Comparison of ENCODE assay signal across 7 cellular contexts in the genomic region with DNA sequence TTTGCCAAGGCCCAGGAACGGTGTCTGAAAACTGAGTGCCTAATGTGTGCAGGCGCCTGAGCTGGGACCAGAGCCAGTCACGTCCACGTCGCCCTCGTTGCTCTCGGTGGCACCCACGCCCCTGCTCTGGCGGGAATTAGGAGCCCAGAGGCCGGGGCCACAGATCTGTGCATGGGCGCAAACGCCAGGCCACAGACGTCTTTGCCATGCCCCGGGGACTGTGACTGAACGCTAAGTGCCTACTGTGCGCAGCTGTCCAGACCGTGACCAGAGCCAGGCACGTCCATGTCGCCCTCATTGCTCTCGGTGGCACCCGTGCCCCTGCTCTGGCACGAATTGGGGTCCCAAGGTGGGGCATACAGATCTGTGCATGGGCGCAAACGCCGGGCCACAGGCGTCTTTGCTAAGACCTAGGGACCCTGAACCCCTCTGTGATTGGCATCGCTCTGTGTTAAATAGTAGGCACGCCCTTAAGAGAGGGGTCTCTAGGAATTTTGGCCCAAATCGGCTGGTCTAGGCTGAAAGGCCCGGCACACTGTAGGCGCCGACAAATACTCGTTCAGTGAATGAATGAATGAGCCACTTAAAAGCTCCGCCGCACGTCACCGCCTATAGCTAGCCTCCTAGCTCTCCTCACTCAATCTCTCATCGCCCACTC. TPM values are rescaled to one million over a fixed set of nuclear protein-coding genes. Genes with fewer than 3 reads are reported as not detected.
DNase-seq lines count a peak whose midpoint lies in the region; ATAC-seq and TF ChIP-seq lines count a peak whose summit lies in the region.

No MANE protein-coding gene starts in this region.

- no peak for ATAC-seq in HG03571 (IDR thresholded peaks at IDR 0.05; ENCODE audit: unreplicated experiment)

- H3K36me3 ChIP-seq in HUES64 (ENCODE audit: insufficient read depth, low read length) (no peaks in the 10 kb centered on the region), iPS-18a (ENCODE audit: control insufficient read depth, low read depth, low read length) (no peaks in the 10 kb centered on the region), stomach (peaks cover 0 to 4% (median 1%) of the 10 kb centered on the region in 4 donors)

- no peak for TF ChIP-seq EP300 in stomach (IDR thresholded peaks at IDR 0.05)

- DNase-seq in activated T-helper 1 cell treated with anti-CD3 and anti-CD28 coated beads, Interleukin-12 subunit alpha, Interleukin-12 subunit beta, Interleukin-2, Interleukin-4 antibody, amounts not matched to agents 30 ng/mL and 10 ng/mL and 1 ng/mL, durations not matched to agents 14 hours and 24 hours and 36 hours (ENCODE audit: low spot score): no peak
- DNase-seq in stomach (no peak), EL (no peak), HUDEP-2 (lab: John Stamatoyannopoulos, UW; ENCODE audit: unreplicated experiment in 76 of 76) (no peak)

- H3K4me1 ChIP-seq in HUES64 (ENCODE audit: insufficient read depth, low read length) (0 out of 2 replicates have a peak, but pooled peaks cover 15% of the 10 kb centered on the region), iPS-18a (ENCODE audit: control insufficient read depth, low read depth, low read length) (peaks cover 14% of the 10 kb centered on the region), stomach (peaks cover 54 to 75% (median 73%) of the 10 kb centered on the region in 4 donors)

- no peak for TF ChIP-seq CTCF in stomach (IDR thresholded peaks at IDR 0.05)

- no peaks in the 10 kb centered on the region for H3K9me3 ChIP-seq in HUES64 (ENCODE audit: insufficient read depth, low read depth, low read length)
- H3K9me3 ChIP-seq in iPS-18a (ENCODE audit: control insufficient read depth, low read depth, low read length): no peaks in the 10 kb centered on the region
- no peaks in the 10 kb centered on the region for H3K9me3 ChIP-seq in stomach

- peak overlapping the region; percentile 98 for H3K27ac Mint-ChIP-seq in activated T-helper 1 cell treated with anti-CD3 and anti-CD28 coated beads, Interleukin-12 subunit alpha, Interleukin-12 subunit beta, Interleukin-2, Interleukin-4 antibody, amounts not matched to agents 30 ng/mL and 10 ng/mL and 1 ng/mL, durations not matched to agents 14 hours and 24 hours and 36 hours

- TF ChIP-seq POLR2A in stomach (IDR thresholded peaks at IDR 0.05): no peak

- peak overlapping the region; percentile 94 for H3K4me3 Mint-ChIP-seq in activated T-helper 1 cell treated with anti-CD3 and anti-CD28 coated beads, Interleukin-12 subunit alpha, Interleukin-12 subunit beta, Interleukin-2, Interleukin-4 antibody, amounts not matched to agents 30 ng/mL and 10 ng/mL and 1 ng/mL, durations not matched to agents 14 hours and 24 hours and 36 hours

- peak overlapping the region; percentile 98 for H3K9ac ChIP-seq in HUES64 (ENCODE audit: low read depth, low read length)
- peak overlapping the region; percentile 79 for H3K9ac ChIP-seq in iPS-18a (ENCODE audit: low read length)

- H3K27ac ChIP-seq in HUES64 (ENCODE audit: low read depth, low read length) (peak overlapping the region; percentile 94), iPS-18a (ENCODE audit: low read length) (peak overlapping the region; percentile 82), stomach (peak overlapping the region; percentile 88 to 99 (median 99))

- H3K27me3 ChIP-seq in HUES64 (ENCODE audit: insufficient read depth, low read length): no peaks in the 10 kb centered on the region
- no peaks in the 10 kb centered on the region for H3K27me3 ChIP-seq in iPS-18a (ENCODE audit: control insufficient read depth, insufficient read depth, low read length)
- H3K27me3 ChIP-seq in stomach: no peaks in the 10 kb centered on the region

- intact Hi-C loops in activated T-helper 1 cell treated with anti-CD3 and anti-CD28 coated beads, Interleukin-12 subunit alpha, Interleukin-12 subunit beta, Interleukin-2, Interleukin-4 antibody, amounts not matched to agents 30 ng/mL and 10 ng/mL and 1 ng/mL, durations not matched to agents 14 hours and 24 hours and 36 hours (cut with micrococcal nuclease): loop anchor here (1.0 to 5.0 kb wide), 12 partner anchors 9 to 363 kb away; a partner anchor contains a TSS
- intact Hi-C loops in stomach (cut with DNase I; ENCODE audit: low total_unique reads): no loop called here

- H3K27me3 Mint-ChIP-seq in activated T-helper 1 cell treated with anti-CD3 and anti-CD28 coated beads, Interleukin-12 subunit alpha, Interleukin-12 subunit beta, Interleukin-2, Interleukin-4 antibody, amounts not matched to agents 30 ng/mL and 10 ng/mL and 1 ng/mL, durations not matched to agents 14 hours and 24 hours and 36 hours (ENCODE audit: insufficient read depth): peaks cover 2% of the 10 kb centered on the region

- H3K36me3 Mint-ChIP-seq in activated T-helper 1 cell treated with anti-CD3 and anti-CD28 coated beads, Interleukin-12 subunit alpha, Interleukin-12 subunit beta, Interleukin-2, Interleukin-4 antibody, amounts not matched to agents 30 ng/mL and 10 ng/mL and 1 ng/mL, durations not matched to agents 14 hours and 24 hours and 36 hours (ENCODE audit: low read depth): no peaks in the 10 kb centered on the region

- 89% methylated on average over 38 of the region's 38 CpGs for WGBS in HUES64
- 74 to 80% (median 78%) methylated on average over 36 to 38 of the region's 38 CpGs for WGBS in stomach, 5 donors

- H3K4me3 ChIP-seq in HUES64 (ENCODE audit: low read length) (peak overlapping the region; percentile 94), iPS-18a (ENCODE audit: low read length) (peak overlapping the region; percentile 92), stomach (peak overlapping the region; percentile 92 to 100 (median 96))

- H3K4me1 Mint-ChIP-seq in activated T-helper 1 cell treated with anti-CD3 and anti-CD28 coated beads, Interleukin-12 subunit alpha, Interleukin-12 subunit beta, Interleukin-2, Interleukin-4 antibody, amounts not matched to agents 30 ng/mL and 10 ng/mL and 1 ng/mL, durations not matched to agents 14 hours and 24 hours and 36 hours (ENCODE audit: low read depth): peaks cover 16% of the 10 kb centered on the region

- no peaks in the 10 kb centered on the region for H3K9me3 Mint-ChIP-seq in activated T-helper 1 cell treated with anti-CD3 and anti-CD28 coated beads, Interleukin-12 subunit alpha, Interleukin-12 subunit beta, Interleukin-2, Interleukin-4 antibody, amounts not matched to agents 30 ng/mL and 10 ng/mL and 1 ng/mL, durations not matched to agents 14 hours and 24 hours and 36 hours

RNA-seq across cellular contexts. Expression of a gene that starts 0.8 kb away (rescaled TPM):
- polyA plus RNA-seq in HUES64 (2013, experiment 1 of 2): 30.4 TPM
- polyA plus RNA-seq in HUES64 (2013, experiment 2 of 2): 28.3 TPM
- total RNA-seq in activated T-helper 1 cell treated with anti-CD3 and anti-CD28 coated beads, Interleukin-12 subunit alpha, Interleukin-12 subunit beta, Interleukin-2, Interleukin-4 antibody, amounts not matched to agents 30 ng/mL and 10 ng/mL and 1 ng/mL, durations not matched to agents 14 hours and 24 hours and 36 hours: 23.1 and 26.2 TPM in 2 replicates
- 10 to 100 TPM in 2 of 5 donors, 1 to 10 TPM in 2, under 1 TPM in 1; 0.58 to 77.2 (median 6.8) TPM for total RNA-seq in stomach
- polyA plus RNA-seq in stomach: 10 to 100 TPM; 17.2 to 41.3 (median 31.9) TPM

RNA-seq across cellular contexts. Expression of a gene that starts 9.1 kb away (rescaled TPM):
- polyA plus RNA-seq in HUES64 (2013, experiment 1 of 2): 37.3 TPM
- 40.3 TPM for polyA plus RNA-seq in HUES64 (2013, experiment 2 of 2)
- total RNA-seq in activated T-helper 1 cell treated with anti-CD3 and anti-CD28 coated beads, Interleukin-12 subunit alpha, Interleukin-12 subunit beta, Interleukin-2, Interleukin-4 antibody, amounts not matched to agents 30 ng/mL and 10 ng/mL and 1 ng/mL, durations not matched to agents 14 hours and 24 hours and 36 hours: 110 and 119 TPM in 2 replicates
- total RNA-seq in stomach: 100 to 1,000 TPM in 2 of 5 donors, 10 to 100 TPM in 3; 34.7 to 469 (median 91.4) TPM
- polyA plus RNA-seq in stomach: 10 to 100 TPM; 13.2 to 21.5 (median 17.9) TPM

RNA-seq across cellular contexts. Expression of a gene that starts 59.4 kb away (rescaled TPM):
- polyA plus RNA-seq in HUES64 (2013, experiment 1 of 2): 0.45 TPM
- polyA plus RNA-seq in HUES64 (2013, experiment 2 of 2): 0.89 TPM
- total RNA-seq in activated T-helper 1 cell treated with anti-CD3 and anti-CD28 coated beads, Interleukin-12 subunit alpha, Interleukin-12 subunit beta, Interleukin-2, Interleukin-4 antibody, amounts not matched to agents 30 ng/mL and 10 ng/mL and 1 ng/mL, durations not matched to agents 14 hours and 24 hours and 36 hours: 0.17 TPM in 1 of 2 replicates, not detected in the other
- total RNA-seq in stomach: under 1 TPM in 2 of 5 donors, not detected in 3; 0.37 to 0.43 TPM
- not detected for polyA plus RNA-seq in stomach
